9 cellular contexts compared by ENCODE assay signal in the genomic region with DNA sequence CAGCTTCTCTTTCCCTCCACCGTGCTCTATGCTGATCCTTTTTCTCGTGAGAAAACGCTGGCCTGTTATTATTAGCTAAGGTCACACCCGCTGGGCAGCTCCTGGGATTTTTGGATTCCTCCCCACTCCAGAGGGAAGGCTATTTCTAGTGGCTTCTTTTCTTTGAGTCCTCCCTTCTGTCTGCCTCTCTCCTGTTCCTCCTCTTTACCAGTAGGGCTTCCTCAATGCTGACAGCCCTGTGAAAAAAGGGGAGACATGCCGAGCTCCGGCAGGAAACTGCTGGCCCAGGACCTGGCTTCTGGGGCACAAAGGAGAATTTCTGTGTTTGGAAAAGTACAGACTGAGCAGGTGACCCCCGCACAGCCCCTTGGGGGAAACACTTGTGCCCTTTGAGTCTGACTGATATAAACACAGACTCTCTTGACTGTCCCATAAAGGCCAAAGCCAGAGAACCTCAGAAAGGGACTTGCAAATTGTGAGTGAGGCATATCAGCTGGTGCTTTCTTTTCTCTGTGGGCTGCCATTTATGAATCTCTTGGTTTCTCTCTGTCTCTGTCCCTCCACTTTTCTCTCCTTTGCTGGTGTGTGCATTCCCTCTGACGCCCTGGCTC. TPM values are rescaled to one million over a fixed set of nuclear protein-coding genes. Genes with fewer than 3 reads are reported as not detected.
DNase-seq lines count a peak whose midpoint lies in the region; ATAC-seq and TF ChIP-seq lines count a peak whose summit lies in the region.
"Had no signal": no experiment of that assay in that cellular context is flagged by ENCODE, and none has a peak within 500 bp of the region (broad histone marks: within the 10 kb centered on the region; RNA-seq: fewer than 3 reads in every experiment).

No MANE protein-coding gene starts in this region.

- intact Hi-C loops in right lobe of liver (cut with DNase I), result no loop called here

- H3K4me1 ChIP-seq in right lobe of liver (no peaks in the 10 kb centered on the region), suprapubic skin (no peaks in the 10 kb centered on the region)

- no peaks in the 10 kb centered on the region for H3K36me3 ChIP-seq in right lobe of liver
- H3K36me3 ChIP-seq in suprapubic skin, result no peaks in the 10 kb centered on the region

- DNase-seq in LHCN-M2 (ENCODE audit: low read depth), result peak; percentile 21
- no peak for DNase-seq in coronary artery (ENCODE audit: low spot score)
- DNase-seq in right lobe of liver, result peak in 1 of 3 donors; percentile 45
- DNase-seq in suprapubic skin (ENCODE audit: low spot score in 2 of 2), result no peak
- DNase-seq in activated gamma-delta T cell (lab: John Stamatoyannopoulos, UW), result no peak
- DNase-seq in erythroblast (lab: John Stamatoyannopoulos, UW), result no peak
- DNase-seq in activated CD8-positive, alpha-beta memory T cell treated with anti-CD3 and anti-CD28 coated beads, Interleukin-2, amount 50 U/mL, for 48 hours, result no peak

- TF ChIP-seq EP300 in suprapubic skin (IDR thresholded peaks at IDR 0.05), result no peak

- TF ChIP-seq POLR2A in right lobe of liver (IDR thresholded peaks at IDR 0.05), result no peak
- no peak for TF ChIP-seq POLR2A in suprapubic skin (IDR thresholded peaks at IDR 0.05)
- TF ChIP-seq POLR2A in erythroblast (IDR thresholded peaks at IDR 0.05; ENCODE audit: low read length), result no peak

- H3K4me3 ChIP-seq in coronary artery, result no peak overlapping the region
- no peak overlapping the region for H3K4me3 ChIP-seq in right lobe of liver
- no peak overlapping the region for H3K4me3 ChIP-seq in suprapubic skin

- TF ChIP-seq CTCF in coronary artery (IDR thresholded peaks at IDR 0.05) (no peak), right lobe of liver (IDR thresholded peaks at IDR 0.05) (no peak), suprapubic skin (IDR thresholded peaks at IDR 0.05) (no peak)

- peak overlapping the region; percentile 42 to 65 for H3K27ac ChIP-seq in coronary artery
- peak overlapping the region in 2 of 3 donors; percentile 47 to 60 for H3K27ac ChIP-seq in right lobe of liver
- H3K27ac ChIP-seq in suprapubic skin, result peak overlapping the region; percentile 8

- whole genome bisulfite sequencing in right lobe of liver (ENCODE audit: insufficient coverage, low coverage, low lambda C conversion rate, missing lambda C conversion rate), result 45% methylated on average over 7 of the region's 8 CpGs
- 55% methylated on average over 8 of the region's 8 CpGs for WGBS in suprapubic skin

- H3K9me3 ChIP-seq in right lobe of liver (no peaks in the 10 kb centered on the region), suprapubic skin (no peaks in the 10 kb centered on the region)

- ATAC-seq in right lobe of liver (peak in 2 of 4 donors; percentile 10 to 14), HG03457 (IDR thresholded peaks at IDR 0.05; ENCODE audit: unreplicated experiment) (no peak)
- ATAC-seq: activated CD4-positive, CD25-positive, alpha-beta regulatory T cell treated with anti-CD3 and anti-CD28 coated beads, Interleukin-2, amount 50 U/mL, for 24 hours had no signal

- H3K27me3 ChIP-seq in right lobe of liver (no peaks in the 10 kb centered on the region), suprapubic skin (no peaks in the 10 kb centered on the region)

RNA-seq across cellular contexts. Expression of a gene that starts 14.0 kb away (rescaled TPM):
- total RNA-seq in LHCN-M2 (2014; rRNA removed) (17.6 and 18.3 TPM in 2 replicates), right lobe of liver (1 to 10 TPM; 3.7 to 6.1 (median 4.6) TPM), suprapubic skin (10 to 100 TPM; 29.0 to 35.9 (median 32.8) TPM)
- polyA plus RNA-seq in LHCN-M2 (2012), result 11.9 TPM

RNA-seq across cellular contexts. Expression of a gene that starts 35.1 kb away (rescaled TPM):
- total RNA-seq in LHCN-M2 (2014; rRNA removed), result 0.75 TPM in 1 of 2 replicates, not detected in the other
- polyA plus RNA-seq in LHCN-M2 (2012), result 0.11 TPM
- 10 to 100 TPM in 1 of 6 experiments, 1 to 10 TPM in 5; 5.4 to 13.2 (median 8.1) TPM for total RNA-seq in right lobe of liver
- total RNA-seq in suprapubic skin, result 10 to 100 TPM in 3 of 4 donors, 1 to 10 TPM in 1; 9.1 to 22.5 (median 17.7) TPM

RNA-seq across cellular contexts. Expression of a gene that starts 50.8 kb away (rescaled TPM):
- 8.8 and 13.5 TPM in 2 replicates for total RNA-seq in LHCN-M2 (2014; rRNA removed)
- polyA plus RNA-seq in LHCN-M2 (2012), result 8.8 TPM
- total RNA-seq in right lobe of liver, result 1 to 10 TPM; 6.6 to 9.9 (median 8.1) TPM
- total RNA-seq in suprapubic skin, result 10 to 100 TPM in 1 of 4 donors, 1 to 10 TPM in 3; 4.7 to 11.0 (median 6.3) TPM
